ENCODE assay signal across 9 cellular contexts in the genomic region with DNA sequence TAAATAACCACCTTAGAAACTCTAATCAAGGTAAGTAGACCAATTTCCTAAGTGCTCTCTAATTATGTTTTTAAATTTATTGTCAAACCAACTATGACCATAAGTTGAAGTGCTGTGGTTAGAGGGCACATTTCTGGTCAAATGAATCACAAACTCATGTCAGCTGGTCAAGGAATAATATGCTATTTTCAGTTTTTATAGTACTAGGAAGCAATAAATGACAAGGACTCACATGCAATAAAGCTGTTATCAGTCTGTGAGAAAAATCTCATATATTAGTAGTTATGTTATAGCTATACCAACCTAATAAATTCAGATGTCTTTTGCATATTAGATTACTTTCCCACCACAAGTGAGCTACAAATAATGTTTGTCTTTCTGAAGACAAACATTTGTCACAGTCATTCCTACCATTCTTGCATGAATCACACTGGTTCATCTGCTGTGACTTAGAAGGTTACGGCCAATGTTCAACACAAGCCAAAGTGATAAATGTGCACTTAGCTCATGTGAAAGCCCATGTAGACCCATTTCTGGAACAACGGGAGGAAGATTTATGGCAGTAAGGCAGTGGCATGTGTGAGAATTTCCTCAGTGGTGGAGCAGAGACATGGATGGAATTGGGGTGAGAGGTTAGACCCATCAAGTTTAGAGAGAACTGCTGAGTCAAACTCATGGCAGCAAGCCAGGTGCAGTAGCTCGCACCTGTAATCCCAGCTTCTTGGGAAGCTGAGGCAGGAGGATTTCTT. TPM values are rescaled to one million over a fixed set of nuclear protein-coding genes. Genes with fewer than 3 reads are reported as not detected.
DNase-seq lines count a peak whose midpoint lies in the region; ATAC-seq and TF ChIP-seq lines count a peak whose summit lies in the region.
"Had no signal": no experiment of that assay in that cellular context is flagged by ENCODE, and none has a peak within 500 bp of the region (broad histone marks: within the 10 kb centered on the region; RNA-seq: fewer than 3 reads in every experiment).

No MANE protein-coding gene starts in this region.

- DNase-seq in Daoy (ENCODE audit: low read depth), result peak; percentile 76
- peak; percentile 85 for DNase-seq in LHCN-M2 (ENCODE audit: low read depth)
- peak; percentile 60 for DNase-seq in mammary epithelial cell
- DNase-seq in lung microvascular endothelial cell (ENCODE audit: low read depth in 2 of 2), result peak; percentile 52 to 80
- no peak for DNase-seq in NCI-H1417 (lab: John Stamatoyannopoulos, UW)
- DNase-seq in stimulated activated CD4-positive, alpha-beta T cell treated with anti-CD3 and anti-CD28 coated beads, Interleukin-4, amount 100 ng/mL, for 1 hour, result no peak
- DNase-seq in GM13977 (ENCODE audit: low spot score), result no peak
- DNase-seq: NCI-H2029 had no signal

- intact Hi-C loops in mammary epithelial cell (cut with micrococcal nuclease), result no loop called here

- peaks cover 4% of the 10 kb centered on the region for H3K4me1 ChIP-seq in mammary epithelial cell (ENCODE audit: insufficient read depth, low read length)

- TF ChIP-seq CTCF in mammary epithelial cell (conservative IDR thresholded peaks at IDR 0.05 in 1 of 2, IDR thresholded peaks at IDR 0.05 in 1 of 2; ENCODE audit: extremely low read depth in 1 of 2, insufficient read depth in 1 of 2, low read depth in 1 of 2, low read length in 2 of 2) (no peak), GM13977 (IDR thresholded peaks at IDR 0.05; ENCODE audit: extremely low read depth, insufficient read depth, missing control alignments) (no peak)

- 79% methylated on average over 3 of the region's 3 CpGs for WGBS in mammary epithelial cell (ENCODE audit: low coverage, missing lambda C conversion rate)

- CTCF ChIA-PET in mammary epithelial cell (lab: Charles Lee; ENCODE audit: low non-redundant PET), result no interaction called here

- no peaks in the 10 kb centered on the region for H4K20me1 ChIP-seq in mammary epithelial cell (ENCODE audit: insufficient read depth, low read length)

- BruUV-seq in mammary epithelial cell (replicated peaks; lab: Mats Ljungman, UMichigan), result TSS peak; percentile 99

- H3K27ac ChIP-seq in mammary epithelial cell (ENCODE audit: insufficient read depth, low read depth, low read length), result no peak overlapping the region

- in situ Hi-C loops in mammary epithelial cell (cut with MboI; ENCODE audit: low sequenced_read_pairs in 2 of 2) (no loop called here), GM13977 (cut with MboI; ENCODE audit: low pct_unique_long_range_greater_than_20kb, low sequenced_read_pairs, unreplicated experiment) (no loop called here)

- no peak overlapping the region for H3K4me2 ChIP-seq in mammary epithelial cell (ENCODE audit: insufficient read depth, low read depth, low read length)

- H3K9me3 ChIP-seq in mammary epithelial cell (replicated peaks; ENCODE audit: insufficient read depth, low read length), result no peaks in the 10 kb centered on the region

- H3K36me3 ChIP-seq in mammary epithelial cell (ENCODE audit: insufficient read depth, low read length), result no peaks in the 10 kb centered on the region

- no peak overlapping the region for H3K9ac ChIP-seq in mammary epithelial cell (ENCODE audit: insufficient read depth, low read length)

- no peaks in the 10 kb centered on the region for H3K79me2 ChIP-seq in mammary epithelial cell (ENCODE audit: insufficient read depth, low read length)

- no peaks in the 10 kb centered on the region for H3K27me3 ChIP-seq in mammary epithelial cell (ENCODE audit: insufficient read depth, low read length)

- dilution Hi-C loops in mammary epithelial cell (cut with HindIII; ENCODE audit: low sequenced_read_pairs), result no loop called here

- no peak for ATAC-seq in GM21447 (IDR thresholded peaks at IDR 0.05; ENCODE audit: unreplicated experiment)

- H3K4me3 ChIP-seq in mammary epithelial cell (replicated peaks in 1 of 3; ENCODE audit: insufficient read depth in 1 of 3, low read depth in 2 of 3, low read length in 3 of 3), result no peak overlapping the region

- H2AFZ ChIP-seq in mammary epithelial cell (ENCODE audit: low read depth, low read length), result no peak overlapping the region

RNA-seq across cellular contexts. Expression of gene CCNYL1, which starts 27.4 kb away (rescaled TPM):
- total RNA-seq in Daoy (2014; rRNA removed; shearing (Covaris generic)), result 3.2 and 3.6 TPM in 2 replicates
- 4.4 and 7.2 TPM in 2 replicates for total RNA-seq in LHCN-M2 (2014; rRNA removed)
- polyA plus RNA-seq in LHCN-M2 (2012), result 11.5 TPM
- total RNA-seq in mammary epithelial cell, result 10 to 100 TPM; 11.2 to 30.0 TPM
- 16.3 TPM for polyA plus RNA-seq in mammary epithelial cell
- 28.4 TPM for polyA minus RNA-seq in mammary epithelial cell
- 16.1 and 19.2 TPM in 2 replicates for total RNA-seq in lung microvascular endothelial cell

RNA-seq across cellular contexts. Expression of gene METTL21A, which starts 58.9 kb away (rescaled TPM):
- 16.9 and 24.1 TPM in 2 replicates for total RNA-seq in Daoy (2014; rRNA removed; shearing (Covaris generic))
- total RNA-seq in LHCN-M2 (2014; rRNA removed) (16.4 and 21.1 TPM in 2 replicates), mammary epithelial cell (1 to 10 TPM; 8.7 to 9.0 TPM), lung microvascular endothelial cell (8.3 and 19.4 TPM in 2 replicates)
- polyA plus RNA-seq in LHCN-M2 (2012), result 6.1 TPM
- polyA plus RNA-seq in mammary epithelial cell, result 11.0 TPM
- polyA minus RNA-seq in mammary epithelial cell, result 0.98 TPM

Comparison
In these comparisons a context has a peak if more than half of its experiments do, and no peak if none do; other contexts are left out.
1. DNase-seq: peak in Daoy (single experiment), LHCN-M2 (single experiment), mammary epithelial cell (single experiment) and lung microvascular endothelial cell (2 of 2); none in NCI-H1417 (0 of 3), stimulated activated CD4-positive, alpha-beta T cell treated with anti-CD3 and anti-CD28 coated beads, Interleukin-4, amount 100 ng/mL, for 1 hour (single experiment) and GM13977 (single experiment).